Comparison of ENCODE assay signal across 9 cellular contexts in the genomic region with DNA sequence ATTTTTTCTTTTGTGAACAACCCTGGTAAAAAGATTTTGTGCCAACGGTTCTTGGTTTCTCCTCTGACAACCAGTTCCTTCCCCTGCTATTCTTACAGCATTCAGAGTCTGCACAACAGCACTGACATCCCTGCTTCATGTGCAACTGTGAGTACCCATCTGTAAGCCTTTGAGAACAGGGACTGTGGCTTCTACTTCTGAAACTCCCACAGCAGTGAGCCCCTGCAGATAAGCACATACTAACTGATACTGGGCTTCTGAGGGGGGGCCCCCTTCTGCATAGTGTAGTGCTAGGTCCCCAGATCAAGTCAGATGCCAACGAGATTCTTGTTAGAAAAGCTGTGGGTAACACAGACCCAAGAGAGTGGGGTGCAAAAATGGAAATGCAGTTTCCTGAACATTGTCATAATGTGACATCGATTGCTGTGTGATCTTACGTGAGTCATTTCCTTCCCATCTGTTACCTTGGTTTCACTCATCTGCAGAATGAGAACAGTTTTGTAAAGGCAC. TPM values are rescaled to one million over a fixed set of nuclear protein-coding genes. Genes with fewer than 3 reads are reported as not detected.
DNase-seq lines count a peak whose midpoint lies in the region; ATAC-seq lines count a peak whose summit lies in the region.
"Had no signal": no experiment of that assay in that cellular context is flagged by ENCODE, and none has a peak within 500 bp of the region (broad histone marks: within the 10 kb centered on the region; RNA-seq: fewer than 3 reads in every experiment).

No MANE protein-coding gene starts in this region.

- peaks cover 33 to 66% (median 60%) of the 10 kb centered on the region in 3 donors for H3K4me1 Mint-ChIP-seq in T-cell
- peaks cover 83% of the 10 kb centered on the region for H3K4me1 Mint-ChIP-seq in activated naive CD8-positive, alpha-beta T cell treated with anti-CD3 and anti-CD28 coated beads, Interleukin-2, amount 50 U/mL, for 24 hours

- CTCF ChIA-PET in T-cell (lab: Charles Lee), result interaction anchor here (0.6 to 1.5 kb wide), 6 partner anchors 55 to 77 kb away, joined by 3 to 5 read pairs (median 3); no protein-coding TSS in a partner anchor

- peak overlapping the region; percentile 83 to 96 for H3K27ac Mint-ChIP-seq in T-cell
- peak overlapping the region; percentile 82 for H3K27ac Mint-ChIP-seq in activated naive CD8-positive, alpha-beta T cell treated with anti-CD3 and anti-CD28 coated beads, Interleukin-2, amount 50 U/mL, for 24 hours
- H3K27ac Mint-ChIP-seq: nephron had no signal

- no peaks in the 10 kb centered on the region for H3K9me3 Mint-ChIP-seq in T-cell
- no peaks in the 10 kb centered on the region for H3K9me3 Mint-ChIP-seq in activated naive CD8-positive, alpha-beta T cell treated with anti-CD3 and anti-CD28 coated beads, Interleukin-2, amount 50 U/mL, for 24 hours
- H3K9me3 Mint-ChIP-seq: nephron had no signal

- ATAC-seq in GM18867 (IDR thresholded peaks at IDR 0.05; ENCODE audit: unreplicated experiment) (peak; percentile 86), HG02938 (IDR thresholded peaks at IDR 0.05; ENCODE audit: unreplicated experiment) (peak; percentile 83), T-cell (replicated peaks in 1 of 4) (peak; percentile 81 to 93 (median 90))
- peak; percentile 97 for ATAC-seq in activated naive CD8-positive, alpha-beta T cell treated with anti-CD3 and anti-CD28 coated beads, Interleukin-2, amount 50 U/mL, for 24 hours

- H3K27me3 Mint-ChIP-seq in T-cell, result no peaks in the 10 kb centered on the region
- H3K27me3 Mint-ChIP-seq in activated naive CD8-positive, alpha-beta T cell treated with anti-CD3 and anti-CD28 coated beads, Interleukin-2, amount 50 U/mL, for 24 hours, result no peaks in the 10 kb centered on the region

- peak overlapping the region; percentile 52 to 64 (median 63) for H3K4me3 Mint-ChIP-seq in T-cell
- peak overlapping the region; percentile 61 for H3K4me3 Mint-ChIP-seq in activated naive CD8-positive, alpha-beta T cell treated with anti-CD3 and anti-CD28 coated beads, Interleukin-2, amount 50 U/mL, for 24 hours
- H3K4me3 Mint-ChIP-seq: nephron had no signal

- DNase-seq in T-cell (peak in 33 of 34 experiments; percentile 25 to 79 (median 62)), HuH-7 (ENCODE audit: low spot score) (no peak), NCI-H2171 (lab: John Stamatoyannopoulos, UW) (no peak), NCI-H524 (lab: John Stamatoyannopoulos, UW) (no peak)
- peak; percentile 78 for DNase-seq in activated naive CD8-positive, alpha-beta T cell treated with anti-CD3 and anti-CD28 coated beads, Interleukin-2, amount 50 U/mL, for 24 hours
- peak; percentile 63 for DNase-seq in stimulated activated CD8-positive, alpha-beta memory T cell treated with anti-CD3 and anti-CD28 coated beads, Interleukin-4, amount 100 ng/mL, for 24 hours (ENCODE audit: low read depth)

- no peaks in the 10 kb centered on the region for H3K36me3 Mint-ChIP-seq in T-cell
- H3K36me3 Mint-ChIP-seq in activated naive CD8-positive, alpha-beta T cell treated with anti-CD3 and anti-CD28 coated beads, Interleukin-2, amount 50 U/mL, for 24 hours (ENCODE audit: low read depth), result peaks cover 2% of the 10 kb centered on the region

- POLR2A ChIA-PET in T-cell (lab: Charles Lee), result interaction anchor here (0.5 to 3.1 kb wide), 6 partner anchors 11 to 78 kb away, joined by 3 to 21 read pairs (median 4); a partner anchor contains a TSS

RNA-seq across cellular contexts. Expression of a gene that starts 11.1 kb away (rescaled TPM):
- total RNA-seq in T-cell, result 1 to 10 TPM; 1.7 to 8.7 (median 2.5) TPM

Comparison
In these comparisons a context has a peak if more than half of its experiments do, and no peak if none do; other contexts are left out.
1. DNase-seq: peak in T-cell (33 of 34), activated naive CD8-positive, alpha-beta T cell treated with anti-CD3 and anti-CD28 coated beads, Interleukin-2, amount 50 U/mL, for 24 hours (single experiment) and stimulated activated CD8-positive, alpha-beta memory T cell treated with anti-CD3 and anti-CD28 coated beads, Interleukin-4, amount 100 ng/mL, for 24 hours (single experiment); none in HuH-7 (single experiment), NCI-H2171 (single experiment) and NCI-H524 (0 of 2).
2. Peak in every context shown above with its lines, with median percentiles within 50 percentile points of each other: ATAC-seq.